Comparison of ENCODE assay signal across 18 cellular contexts in the genomic region with DNA sequence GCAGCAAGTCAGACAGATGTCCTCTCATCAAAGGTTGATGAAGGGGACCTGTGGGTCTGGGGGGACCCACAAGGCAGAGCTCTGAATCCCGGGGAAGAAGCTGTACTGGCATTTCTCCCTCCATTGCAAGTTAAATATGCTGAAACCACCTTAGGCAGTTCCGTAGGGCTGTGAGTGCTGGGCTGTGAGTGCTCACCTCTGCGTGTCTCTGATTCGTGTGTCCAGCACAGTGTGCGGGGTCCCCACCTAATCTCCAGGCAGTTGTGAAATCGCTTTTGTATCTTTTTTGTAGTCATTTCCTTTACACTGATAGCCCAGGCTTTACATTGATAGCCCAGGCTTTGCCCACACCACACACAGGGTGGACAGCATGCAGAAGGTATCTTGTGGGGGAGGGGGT.
"Had no signal": no experiment of that assay in that cellular context is flagged by ENCODE, and none has a peak within 500 bp of the region (broad histone marks: within the 10 kb centered on the region; RNA-seq: fewer than 3 reads in every experiment).

No MANE protein-coding gene starts in this region.

- H3K9me3 ChIP-seq: heart right ventricle, left ventricle myocardium inferior, neutrophil, tibial artery had no signal

- DNase-seq: amygdala; brain microvascular endothelial cell; foreskin melanocyte; heart right ventricle; left ventricle myocardium inferior; mesendoderm; retina; stimulated activated CD4-positive, alpha-beta T cell treated with anti-CD3 and anti-CD28 coated beads, Interleukin-15, amount 100 ng/mL, for 24 hours; stimulated activated CD4-positive, alpha-beta T cell treated with anti-CD3 and anti-CD28 coated beads, Interleukin-4, amount 100 ng/mL, for 24 hours; tibial artery had no signal

- H3K27ac Mint-ChIP-seq: activated T-helper 2 cell treated with anti-CD3 and anti-CD28 coated beads, Interferon-gamma antibody, Interleukin-2, Interleukin-4, amounts not matched to agents 10 μg/mL and 5 μg/mL and 100 μg/mL, durations not matched to agents 14 hours and 24 hours and 36 hours; T-helper 1 cell treated with Interleukin-12 subunit alpha and Interleukin-12 subunit beta and Interleukin-4 antibody, amounts not matched to agents 30 μg/mL and 1 μg/mL, for 36 hours had no signal

- H3K9me3 Mint-ChIP-seq: activated naive CD4-positive, alpha-beta T cell treated with anti-CD3 and anti-CD28 coated beads, Interleukin-2, amount 50 U/mL, for 24 hours; activated T-helper 2 cell treated with anti-CD3 and anti-CD28 coated beads, Interferon-gamma antibody, Interleukin-2, Interleukin-4, amounts not matched to agents 10 μg/mL and 5 μg/mL and 100 μg/mL, durations not matched to agents 14 hours and 24 hours and 36 hours; T-helper 1 cell treated with Interleukin-12 subunit alpha and Interleukin-12 subunit beta and Interleukin-4 antibody, amounts not matched to agents 30 μg/mL and 1 μg/mL, for 36 hours had no signal

- FAIRE-seq: keratinocyte, TTC549 had no signal

- ATAC-seq: activated CD4-positive, CD25-positive, alpha-beta regulatory T cell treated with anti-CD3 and anti-CD28 coated beads, Interleukin-2, amount 50 U/mL, for 24 hours; SK-N-SH treated with all-trans-retinoic acid at 6 μM for 48 hours had no signal

- H3K4me3 ChIP-seq: heart right ventricle, left ventricle myocardium inferior, tibial artery had no signal

- H3K36me3 ChIP-seq: brain microvascular endothelial cell, heart right ventricle, left ventricle myocardium inferior, neutrophil, tibial artery had no signal

- H3K27me3 Mint-ChIP-seq: activated naive CD4-positive, alpha-beta T cell treated with anti-CD3 and anti-CD28 coated beads, Interleukin-2, amount 50 U/mL, for 24 hours had no signal

- H3K4me3 Mint-ChIP-seq: activated naive CD4-positive, alpha-beta T cell treated with anti-CD3 and anti-CD28 coated beads, Interleukin-2, amount 50 U/mL, for 24 hours; T-helper 1 cell treated with Interleukin-12 subunit alpha and Interleukin-12 subunit beta and Interleukin-4 antibody, amounts not matched to agents 30 μg/mL and 1 μg/mL, for 36 hours had no signal

- H3K27me3 ChIP-seq: brain microvascular endothelial cell, heart right ventricle, neutrophil, tibial artery had no signal

- H3K27ac ChIP-seq: brain microvascular endothelial cell, heart right ventricle, left ventricle myocardium inferior, neutrophil, tibial artery had no signal
